Comparison of ENCODE assay signal across 1 cellular context in the genomic region with DNA sequence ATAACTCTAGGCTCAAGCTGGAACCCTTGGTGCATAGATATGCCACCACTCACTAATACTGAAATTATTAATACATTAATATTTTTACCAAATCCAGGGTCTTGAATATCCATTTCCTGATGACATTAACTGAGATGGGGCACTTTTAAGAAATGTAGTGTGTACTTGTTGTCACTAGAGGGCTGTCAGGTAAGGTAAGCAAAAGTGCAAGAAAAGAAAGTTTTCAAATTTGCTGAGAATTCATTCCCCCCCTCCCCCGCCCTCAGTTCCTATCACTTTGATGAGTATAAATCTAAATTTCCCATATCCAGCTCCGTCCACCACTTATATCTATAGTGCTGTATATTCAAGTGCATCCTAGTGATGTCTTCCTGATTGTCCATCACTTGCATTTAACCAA.
TF ChIP-seq lines count a peak whose summit lies in the region.

No MANE protein-coding gene starts in this region.

TF ChIP-seq in IMR-90, 13 proteins besides CTCF, POLR2A, EP300 and RAD21 (continued from another document):
- TF ChIP-seq, protein P1, sequence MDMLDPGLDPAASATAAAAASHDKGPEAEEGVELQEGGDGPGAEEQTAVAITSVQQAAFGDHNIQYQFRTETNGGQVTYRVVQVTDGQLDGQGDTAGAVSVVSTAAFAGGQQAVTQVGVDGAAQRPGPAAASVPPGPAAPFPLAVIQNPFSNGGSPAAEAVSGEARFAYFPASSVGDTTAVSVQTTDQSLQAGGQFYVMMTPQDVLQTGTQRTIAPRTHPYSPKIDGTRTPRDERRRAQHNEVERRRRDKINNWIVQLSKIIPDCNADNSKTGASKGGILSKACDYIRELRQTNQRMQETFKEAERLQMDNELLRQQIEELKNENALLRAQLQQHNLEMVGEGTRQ (IDR thresholded peaks at IDR 0.05; ENCODE audit: low read depth, low read length) = no peak
- TF ChIP-seq NFE2L2 (IDR thresholded peaks at IDR 0.05; ENCODE audit: low read depth, low read length) (no peak), RCOR1 (IDR thresholded peaks at IDR 0.05; ENCODE audit: insufficient replicate concordance, low read length) (no peak)
- TF ChIP-seq, protein P2, sequence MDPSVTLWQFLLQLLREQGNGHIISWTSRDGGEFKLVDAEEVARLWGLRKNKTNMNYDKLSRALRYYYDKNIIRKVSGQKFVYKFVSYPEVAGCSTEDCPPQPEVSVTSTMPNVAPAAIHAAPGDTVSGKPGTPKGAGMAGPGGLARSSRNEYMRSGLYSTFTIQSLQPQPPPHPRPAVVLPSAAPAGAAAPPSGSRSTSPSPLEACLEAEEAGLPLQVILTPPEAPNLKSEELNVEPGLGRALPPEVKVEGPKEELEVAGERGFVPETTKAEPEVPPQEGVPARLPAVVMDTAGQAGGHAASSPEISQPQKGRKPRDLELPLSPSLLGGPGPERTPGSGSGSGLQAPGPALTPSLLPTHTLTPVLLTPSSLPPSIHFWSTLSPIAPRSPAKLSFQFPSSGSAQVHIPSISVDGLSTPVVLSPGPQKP (IDR thresholded peaks at IDR 0.05; ENCODE audit: borderline replicate concordance, low read depth, low read length) = no peak
